In genomic region chr10:15035385-15036301, GRCh38 we compare ENCODE assay signal across 12 cellular contexts. TPM values are rescaled to one million over a fixed set of nuclear protein-coding genes. Genes with fewer than 3 reads are reported as not detected.
DNase-seq lines count a peak whose midpoint lies in the region; TF ChIP-seq lines count a peak whose summit lies in the region.
"Had no signal": no experiment of that assay in that cellular context is flagged by ENCODE, and none has a peak within 500 bp of the region (broad histone marks: within the 10 kb centered on the region; RNA-seq: fewer than 3 reads in every experiment).

No MANE protein-coding gene starts in this region.

- no peak overlapping the region for H2AK5ac ChIP-seq in neuronal stem cell (ENCODE audit: low read depth, low read length)

- H2BK5ac ChIP-seq in neuronal stem cell (ENCODE audit: low read length) = no peak overlapping the region

- H2BK12ac ChIP-seq in neuronal stem cell (ENCODE audit: low read length) = no peak overlapping the region

- TF ChIP-seq CTCF in fibroblast of mammary gland (conservative IDR thresholded peaks at IDR 0.05; ENCODE audit: control insufficient read depth, insufficient read depth, low read depth, low read length) = no peak
- no peak for TF ChIP-seq CTCF in lower leg skin (IDR thresholded peaks at IDR 0.05)

- H3K14ac ChIP-seq in neuronal stem cell (ENCODE audit: low read length) = no peak overlapping the region

- peaks cover 0 to 2% of the 10 kb centered on the region in 2 donors for H3K9me3 ChIP-seq in neuronal stem cell (replicated peaks in 1 of 2; ENCODE audit: control insufficient read depth in 2 of 2, insufficient read depth in 1 of 2, low read depth in 1 of 2, low read length in 2 of 2)
- H3K9me3 ChIP-seq: body of pancreas, tibial nerve had no signal

- no peak overlapping the region for H3K27ac ChIP-seq in neuronal stem cell (replicated peaks; ENCODE audit: low read length)
- H3K27ac ChIP-seq: body of pancreas, tibial nerve had no signal

- no peak overlapping the region for H3K4me2 ChIP-seq in neuronal stem cell (ENCODE audit: insufficient read depth, low read length, poor library complexity, severe bottlenecking)

- H2BK120ac ChIP-seq in neuronal stem cell (ENCODE audit: low read depth, low read length) = no peak overlapping the region

- H3K4ac ChIP-seq in neuronal stem cell (ENCODE audit: low read length) = no peak overlapping the region

- H3K79me1 ChIP-seq in neuronal stem cell (ENCODE audit: low read depth, low read length) = no peaks in the 10 kb centered on the region

- H3K27me3 ChIP-seq in neuronal stem cell (ENCODE audit: control insufficient read depth in 3 of 3, insufficient read depth in 3 of 3, low read depth in 1 of 3, low read length in 3 of 3) = no peaks in the 10 kb centered on the region
- H3K27me3 ChIP-seq: body of pancreas, tibial nerve had no signal

- WGBS in neuronal stem cell (ENCODE audit: extremely low coverage in 2 of 2, insufficient read length in 2 of 2, insufficient replicate concordance in 1 of 2), 2 donors = no CpG with 5 or more reads among the region's 18 CpGs
- WGBS in lower leg skin, 2 donors = 77 to 79% methylated on average over 18 of the region's 18 CpGs

- no peak overlapping the region for H3K4me3 ChIP-seq in fibroblast of mammary gland (ENCODE audit: control insufficient read depth, low read depth, low read length)
- H3K4me3 ChIP-seq in neuronal stem cell (ENCODE audit: low read length in 2 of 2) = no peak overlapping the region
- H3K4me3 ChIP-seq in lower leg skin (ENCODE audit: low read depth, poor library complexity, severe bottlenecking) = no peak overlapping the region
- H3K4me3 ChIP-seq: body of pancreas, tibial nerve had no signal

- in situ Hi-C loops in G401 (cut with HindIII; ENCODE audit: low sequenced_read_pairs) = no loop called here

- intact Hi-C loops in lower leg skin (cut with DNase I; ENCODE audit: low total_unique reads) = no loop called here

- no peak overlapping the region for H3K9ac ChIP-seq in neuronal stem cell (ENCODE audit: low read depth, low read length, poor library complexity)

- no peak for TF ChIP-seq POLR2A in lower leg skin (IDR thresholded peaks at IDR 0.05)

- H3K4me1 ChIP-seq in neuronal stem cell (ENCODE audit: control insufficient read depth in 2 of 2, insufficient read depth in 1 of 2, low read depth in 1 of 2, low read length in 2 of 2) = peaks cover 0 to 5% of the 10 kb centered on the region in 2 donors
- H3K4me1 ChIP-seq: body of pancreas, tibial nerve had no signal

- H3K18ac ChIP-seq in neuronal stem cell (ENCODE audit: low read length) = no peak overlapping the region

- DNase-seq in G401 (ENCODE audit: low spot score) = peak; percentile 1
- peak; percentile 92 for DNase-seq in OCI-M1 (lab: John Stamatoyannopoulos, UW)
- DNase-seq in fibroblast of mammary gland (ENCODE audit: low read depth) = peak; percentile 31
- no peak for DNase-seq in neuronal stem cell (ENCODE audit: low spot score)
- DNase-seq in DMS79 (lab: John Stamatoyannopoulos, UW) = no peak
- no peak for DNase-seq in SHP77 treated with DMSO at 0.1 percent for 48 hours (lab: John Stamatoyannopoulos, UW)
- DNase-seq in kidney glomerular epithelial cell (lab: John Stamatoyannopoulos, UW) = no peak
- DNase-seq in lower leg skin (ENCODE audit: low spot score in 2 of 2) = no peak
- DNase-seq: activated CD4-positive, alpha-beta T cell treated with anti-CD3 and anti-CD28 coated beads, Interleukin-2, amount 10 ng/mL, durations not matched to agents 7 days and 5 days; NCI-H748 treated with DMSO at 0.1 percent for 48 hours had no signal

- no peak overlapping the region for H4K8ac ChIP-seq in neuronal stem cell (ENCODE audit: low read depth, low read length)

- H4K91ac ChIP-seq in neuronal stem cell (ENCODE audit: low read depth, low read length, poor library complexity) = no peak overlapping the region

- peak overlapping the region; percentile 17 for H3K23ac ChIP-seq in neuronal stem cell (ENCODE audit: low read depth, low read length, poor library complexity)

- no peaks in the 10 kb centered on the region for H3K36me3 ChIP-seq in neuronal stem cell (replicated peaks in 1 of 2; ENCODE audit: control insufficient read depth in 2 of 2, insufficient read depth in 2 of 2, low read length in 2 of 2)
- H3K36me3 ChIP-seq: tibial nerve had no signal

- no peak overlapping the region for H2BK15ac ChIP-seq in neuronal stem cell (ENCODE audit: low read length)

- no peak overlapping the region for H2AFZ ChIP-seq in neuronal stem cell (ENCODE audit: low read length)

RNA-seq across cellular contexts. Expression of gene OLAH, which starts 8.1 kb away (rescaled TPM):
- total RNA-seq in G401 (2014; rRNA removed; shearing (Covaris generic)) = not detected in 2 replicates
- not detected for polyA plus RNA-seq in neuronal stem cell (2013, experiment 1 of 2)
- not detected for polyA plus RNA-seq in neuronal stem cell (2013, experiment 2 of 2)
- total RNA-seq in lower leg skin = 1 to 10 TPM in 3 of 4 donors, not detected in 1; 1.4 to 6.0 (median 1.5) TPM
- total RNA-seq: body of pancreas had no signal

RNA-seq across cellular contexts. Expression of gene ACBD7, which starts 52.9 kb away (rescaled TPM):
- 7.3 and 13.1 TPM in 2 replicates for total RNA-seq in G401 (2014; rRNA removed; shearing (Covaris generic))
- polyA plus RNA-seq in neuronal stem cell (2013, experiment 1 of 2) = 29.0 TPM
- polyA plus RNA-seq in neuronal stem cell (2013, experiment 2 of 2) = 30.5 TPM
- under 1 TPM in 2 of 4 donors, not detected in 2; 0.23 to 0.38 TPM for total RNA-seq in lower leg skin
- total RNA-seq: body of pancreas had no signal

Comparison
In these comparisons a context has a peak if more than half of its experiments do, and no peak if none do; other contexts are left out.
1. DNase-seq: peak in G401 (single experiment), OCI-M1 (single experiment) and fibroblast of mammary gland (single experiment); none in neuronal stem cell (single experiment), DMS79 (single experiment), SHP77 treated with DMSO at 0.1 percent for 48 hours (single experiment), kidney glomerular epithelial cell (single experiment) and lower leg skin (0 of 2).